In the genomic region with DNA sequence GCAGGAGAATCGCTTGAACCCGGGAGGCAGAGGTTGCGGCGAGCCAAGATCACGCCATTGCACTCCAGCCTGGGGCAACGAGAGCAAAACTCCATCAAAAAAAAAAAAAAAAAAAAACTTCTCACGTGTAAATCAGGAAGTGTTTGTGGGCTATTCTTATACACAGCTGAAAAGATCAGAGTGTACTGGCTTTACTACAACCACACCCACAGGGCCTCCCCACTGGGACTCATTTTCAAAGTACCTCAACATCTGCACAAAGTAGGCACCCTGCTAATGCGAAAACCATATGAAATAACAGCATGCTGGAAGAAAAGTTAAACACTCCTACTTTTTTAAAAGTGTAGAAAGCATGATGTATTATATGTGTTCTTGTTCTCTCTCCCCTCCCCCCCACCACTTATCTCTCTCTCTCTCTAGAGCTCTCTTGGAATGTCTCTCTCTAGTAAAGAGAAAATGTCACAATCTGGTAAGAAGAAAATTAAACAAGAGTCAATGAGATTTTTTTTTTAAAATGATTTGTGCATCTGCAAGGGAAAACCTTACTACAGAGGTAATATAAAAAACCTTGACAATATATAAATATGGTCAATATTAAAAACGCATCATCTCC, we compare ENCODE assay signal across 13 cellular contexts. TPM values are rescaled to one million over a fixed set of nuclear protein-coding genes. Genes with fewer than 3 reads are reported as not detected.
DNase-seq lines count a peak whose midpoint lies in the region; ATAC-seq and TF ChIP-seq lines count a peak whose summit lies in the region.
"Had no signal": no experiment of that assay in that cellular context is flagged by ENCODE, and none has a peak within 500 bp of the region (broad histone marks: within the 10 kb centered on the region; RNA-seq: fewer than 3 reads in every experiment).

No MANE protein-coding gene starts in this region.

- BruUV-seq in mammary epithelial cell (replicated peaks; lab: Mats Ljungman, UMichigan) (no TSS peak), OCI-LY7 (replicated peaks; lab: Mats Ljungman, UMichigan) (no TSS peak)

- peak overlapping the region; percentile 43 to 68 for H3K27ac ChIP-seq in breast epithelium
- H3K27ac ChIP-seq in mammary epithelial cell (ENCODE audit: insufficient read depth, low read depth, low read length), result no peak overlapping the region
- peak overlapping the region; percentile 53 to 68 (median 59) for H3K27ac ChIP-seq in esophagus muscularis mucosa (replicated peaks in 1 of 4)
- peak overlapping the region; percentile 68 for H3K27ac ChIP-seq in vagina
- no peak overlapping the region for H3K27ac ChIP-seq in OCI-LY7 (ENCODE audit: low read depth, low read length, poor library complexity, severe bottlenecking)
- H3K27ac ChIP-seq: right lobe of liver had no signal

- no peak for TF ChIP-seq POLR2A in breast epithelium (IDR thresholded peaks at IDR 0.05)
- TF ChIP-seq POLR2A in esophagus muscularis mucosa (IDR thresholded peaks at IDR 0.05; ENCODE audit: low read depth), result no peak
- no peak for TF ChIP-seq POLR2A in vagina (IDR thresholded peaks at IDR 0.05)

- H3K9me3 ChIP-seq in breast epithelium, result no peaks in the 10 kb centered on the region
- H3K9me3 ChIP-seq in mammary epithelial cell (replicated peaks; ENCODE audit: insufficient read depth, low read length), result no peaks in the 10 kb centered on the region
- no peaks in the 10 kb centered on the region for H3K9me3 ChIP-seq in esophagus muscularis mucosa
- H3K9me3 ChIP-seq in mucosa of descending colon, result no peaks in the 10 kb centered on the region
- no peaks in the 10 kb centered on the region for H3K9me3 ChIP-seq in vagina
- H3K9me3 ChIP-seq in OCI-LY7 (ENCODE audit: low read length), result no peaks in the 10 kb centered on the region
- H3K9me3 ChIP-seq: right lobe of liver had no signal

- peaks cover 60% of the 10 kb centered on the region for H3K79me2 ChIP-seq in mammary epithelial cell (ENCODE audit: insufficient read depth, low read length)
- no peaks in the 10 kb centered on the region for H3K79me2 ChIP-seq in OCI-LY7 (ENCODE audit: insufficient read depth, low read depth, low read length)

- TF ChIP-seq EP300 in esophagus muscularis mucosa (IDR thresholded peaks at IDR 0.05), result no peak

- H3K36me3 ChIP-seq in breast epithelium, result no peaks in the 10 kb centered on the region
- H3K36me3 ChIP-seq in mammary epithelial cell (ENCODE audit: insufficient read depth, low read length), result no peaks in the 10 kb centered on the region
- H3K36me3 ChIP-seq in esophagus muscularis mucosa, result no peaks in the 10 kb centered on the region
- H3K36me3 ChIP-seq in mucosa of descending colon (ENCODE audit: low read depth), result no peaks in the 10 kb centered on the region
- no peaks in the 10 kb centered on the region for H3K36me3 ChIP-seq in vagina
- H3K36me3 ChIP-seq in OCI-LY7 (ENCODE audit: insufficient read depth, low read length), result no peaks in the 10 kb centered on the region
- H3K36me3 ChIP-seq: right lobe of liver had no signal

- no peak overlapping the region for H3K4me2 ChIP-seq in mammary epithelial cell (ENCODE audit: insufficient read depth, low read depth, low read length)
- H3K4me2 ChIP-seq in OCI-LY7 (ENCODE audit: low read length), result no peak overlapping the region

- 97% methylated on average over 4 of the region's 9 CpGs for WGBS in mammary epithelial cell (ENCODE audit: low coverage, missing lambda C conversion rate)
- 72% methylated on average over 9 of the region's 9 CpGs for WGBS in esophagus muscularis mucosa

- ATAC-seq in mucosa of descending colon, result peak; percentile 85
- no peak for ATAC-seq in GM19467 (IDR thresholded peaks at IDR 0.05; ENCODE audit: unreplicated experiment)

- H3K9ac ChIP-seq in mammary epithelial cell (ENCODE audit: insufficient read depth, low read length), result no peak overlapping the region

- dilution Hi-C loops in mammary epithelial cell (cut with HindIII; ENCODE audit: low sequenced_read_pairs), result no loop called here

- H3K4me1 ChIP-seq in breast epithelium, result peaks cover 0 to 6% of the 10 kb centered on the region in 2 donors
- H3K4me1 ChIP-seq in mammary epithelial cell (ENCODE audit: insufficient read depth, low read length), result peaks cover 3% of the 10 kb centered on the region
- peaks cover 30 to 55% (median 40%) of the 10 kb centered on the region in 4 donors for H3K4me1 ChIP-seq in esophagus muscularis mucosa
- no peaks in the 10 kb centered on the region for H3K4me1 ChIP-seq in mucosa of descending colon (ENCODE audit: low read depth)
- peaks cover 34% of the 10 kb centered on the region for H3K4me1 ChIP-seq in vagina
- H3K4me1 ChIP-seq in OCI-LY7 (ENCODE audit: insufficient read depth, low read length, poor library complexity, severe bottlenecking), result no peaks in the 10 kb centered on the region
- H3K4me1 ChIP-seq: right lobe of liver had no signal

- DNase-seq in breast epithelium (ENCODE audit: low spot score in 2 of 2) (no peak), mammary epithelial cell (no peak), esophagus muscularis mucosa (ENCODE audit: extremely low spot score) (no peak), mucosa of descending colon (peak in 1 of 3 donors; percentile 35), vagina (ENCODE audit: extremely low spot score in 2 of 2) (no peak), posterior vena cava (ENCODE audit: low spot score) (no peak), OCI-LY7 (ENCODE audit: low spot score) (no peak)
- DNase-seq: activated T-cell treated with anti-CD3 and anti-CD28 coated beads, Interleukin-2, amount 50 U/mL, for 24 hours; DMS153; endodermal cell; right lobe of liver; SW 1271 had no signal

- POLR2A ChIA-PET in OCI-LY7 (lab: Charles Lee), result interaction anchor here (0.5 to 0.6 kb wide), 3 partner anchors 29 to 367 kb away, joined by 3 to 4 read pairs (median 3); no protein-coding TSS in a partner anchor

- H4K20me1 ChIP-seq in mammary epithelial cell (ENCODE audit: insufficient read depth, low read length) (no peaks in the 10 kb centered on the region), OCI-LY7 (ENCODE audit: insufficient read depth, low read length) (no peaks in the 10 kb centered on the region)

- CTCF ChIA-PET in mammary epithelial cell (lab: Charles Lee; ENCODE audit: low non-redundant PET) (no interaction called here), OCI-LY7 (lab: Charles Lee; ENCODE audit: unreplicated experiment) (no interaction called here)

- H2AFZ ChIP-seq in mammary epithelial cell (ENCODE audit: low read depth, low read length), result no peak overlapping the region
- H2AFZ ChIP-seq in OCI-LY7 (ENCODE audit: low read length), result no peak overlapping the region

- intact Hi-C loops in breast epithelium (cut with DNase I; ENCODE audit: low total_unique reads), result no loop called here
- intact Hi-C loops in mammary epithelial cell (cut with micrococcal nuclease), result no loop called here
- intact Hi-C loops in esophagus muscularis mucosa (cut with DNase I), result no loop called here
- intact Hi-C loops in mucosa of descending colon (cut with DNase I, micrococcal nuclease), result no loop called here
- intact Hi-C loops in vagina (cut with DNase I), result no loop called here
- intact Hi-C loops in posterior vena cava (cut with DNase I), result loop anchor here in 1 of 2 donors (10.0 kb wide), 1 partner anchor 63 kb away; no protein-coding TSS in a partner anchor
- intact Hi-C loops in OCI-LY7 (cut with micrococcal nuclease; ENCODE audit: unreplicated experiment), result no loop called here

- no peak for TF ChIP-seq CTCF in breast epithelium (IDR thresholded peaks at IDR 0.05)
- no peak for TF ChIP-seq CTCF in mammary epithelial cell (conservative IDR thresholded peaks at IDR 0.05 in 1 of 2, IDR thresholded peaks at IDR 0.05 in 1 of 2; ENCODE audit: extremely low read depth in 1 of 2, insufficient read depth in 1 of 2, low read depth in 1 of 2, low read length in 2 of 2)
- no peak for TF ChIP-seq CTCF in esophagus muscularis mucosa (IDR thresholded peaks at IDR 0.05)
- no peak for TF ChIP-seq CTCF in mucosa of descending colon (IDR thresholded peaks at IDR 0.05)
- no peak for TF ChIP-seq CTCF in vagina (IDR thresholded peaks at IDR 0.05)
- TF ChIP-seq CTCF in OCI-LY7 (conservative IDR thresholded peaks at IDR 0.05; ENCODE audit: low read length), result no peak

- in situ Hi-C loops in mammary epithelial cell (cut with MboI; ENCODE audit: low sequenced_read_pairs in 2 of 2), result no loop called here

- H3K9me2 ChIP-seq in OCI-LY7 (ENCODE audit: insufficient read depth, low read length), result no peaks in the 10 kb centered on the region

- H3K4me3 ChIP-seq in breast epithelium (no peak overlapping the region), mammary epithelial cell (replicated peaks in 1 of 3; ENCODE audit: insufficient read depth in 1 of 3, low read depth in 2 of 3, low read length in 3 of 3) (no peak overlapping the region), esophagus muscularis mucosa (no peak overlapping the region), mucosa of descending colon (no peak overlapping the region), vagina (no peak overlapping the region), OCI-LY7 (ENCODE audit: low read depth, low read length, poor library complexity, severe bottlenecking) (no peak overlapping the region)
- H3K4me3 ChIP-seq: right lobe of liver had no signal

- H3K27me3 ChIP-seq in breast epithelium, result no peaks in the 10 kb centered on the region
- H3K27me3 ChIP-seq in mammary epithelial cell (ENCODE audit: insufficient read depth, low read length), result no peaks in the 10 kb centered on the region
- H3K27me3 ChIP-seq in esophagus muscularis mucosa, result no peaks in the 10 kb centered on the region
- H3K27me3 ChIP-seq in vagina, result no peaks in the 10 kb centered on the region
- H3K27me3 ChIP-seq: right lobe of liver had no signal

RNA-seq across cellular contexts. Expression of gene UACA, which starts 11.1 kb away (rescaled TPM):
- total RNA-seq in breast epithelium, result 100 to 1,000 TPM in 1 of 3 donors, 10 to 100 TPM in 2; 68.5 to 144 (median 71.7) TPM
- 10 to 100 TPM; 19.2 to 39.6 TPM for total RNA-seq in mammary epithelial cell
- polyA plus RNA-seq in mammary epithelial cell, result 19.0 TPM
- 81.9 TPM for polyA minus RNA-seq in mammary epithelial cell
- total RNA-seq in esophagus muscularis mucosa, result 10 to 100 TPM; 23.9 to 40.7 (median 28.9) TPM
- total RNA-seq in mucosa of descending colon, result 10 to 100 TPM; 42.1 to 74.7 (median 64.9) TPM
- total RNA-seq in vagina, result 40.3 TPM
- 100 to 1,000 TPM in 1 of 2 donors, 10 to 100 TPM in 1; 86.6 to 114 TPM for total RNA-seq in posterior vena cava
- not detected in 2 replicates for total RNA-seq in OCI-LY7 (2014; rRNA removed; shearing (Covaris generic))
- total RNA-seq in OCI-LY7 (2022), result not detected in 2 replicates

Comparison
In these comparisons a context has a peak if more than half of its experiments do, and no peak if none do; other contexts are left out.
1. H3K27ac ChIP-seq: peak in breast epithelium (2 of 2), esophagus muscularis mucosa (4 of 4) and vagina (single experiment); none in mammary epithelial cell (single experiment) and OCI-LY7 (single experiment).
2. RNA of gene UACA, which starts 11.1 kb away (total RNA-seq): 86.6 to 114 TPM in posterior vena cava, 68.5 to 144 TPM in breast epithelium, 42.1 to 74.7 TPM in mucosa of descending colon, 40.3 TPM in vagina (single experiment), 19.2 to 39.6 TPM in mammary epithelial cell and 23.9 to 40.7 TPM in esophagus muscularis mucosa; not detected in OCI-LY7; every median in the first group is over 10 times any median in the second.